16 cellular contexts compared by ENCODE assay signal in the genomic region with DNA sequence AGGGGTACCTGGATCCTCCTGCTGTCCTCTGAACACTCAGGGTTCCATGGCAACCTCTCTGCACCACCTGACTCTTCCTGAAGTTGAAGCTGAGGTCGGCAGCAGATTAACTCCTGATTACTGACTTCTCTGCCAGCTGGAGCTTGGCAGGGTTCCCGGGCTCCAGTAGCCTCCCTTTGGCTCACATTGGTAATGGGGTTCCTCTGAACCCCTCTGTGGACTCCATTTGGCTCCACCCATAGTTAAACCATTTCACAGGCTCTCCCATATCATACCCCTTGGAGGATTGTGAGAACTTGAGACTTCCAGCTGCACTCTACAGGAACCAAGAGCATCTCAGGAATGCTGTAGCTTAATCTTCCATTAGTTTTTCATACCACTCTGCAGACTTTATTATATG.
"Had no signal": no experiment of that assay in that cellular context is flagged by ENCODE, and none has a peak within 500 bp of the region (broad histone marks: within the 10 kb centered on the region; RNA-seq: fewer than 3 reads in every experiment).

No MANE protein-coding gene starts in this region.

- H3K27me3 ChIP-seq: brain microvascular endothelial cell, transverse colon, vagina had no signal

- ATAC-seq: activated CD8-positive, alpha-beta T cell treated with anti-CD3 and anti-CD28 coated beads, Interleukin-2, amount 10 ng/mL, durations not matched to agents 7 days and 5 days; right cardiac atrium; WTC11 had no signal

- H3K4me3 ChIP-seq: transverse colon, vagina had no signal

- H3K27ac ChIP-seq: brain microvascular endothelial cell, transverse colon, vagina had no signal

- DNase-seq: activated CD4-positive, alpha-beta T cell treated with anti-CD3 and anti-CD28 coated beads for 48 hours; activated CD8-positive, alpha-beta memory T cell treated with anti-CD3 and anti-CD28 coated beads, Interleukin-2, amount 50 U/mL, for 48 hours; activated CD8-positive, alpha-beta T cell treated with anti-CD3 and anti-CD28 coated beads, Interleukin-2, amount 10 ng/mL, durations not matched to agents 7 days and 5 days; activated gamma-delta T cell treated with Interleukin-2 at 50 U/mL for 16 hours; brain microvascular endothelial cell; effector CD8-positive, alpha-beta T cell; nephron progenitor cell; occipital lobe; small intestine; stimulated activated CD4-positive, alpha-beta T cell treated with anti-CD3 and anti-CD28 coated beads, Interleukin-4, amount 100 ng/mL, for 4 hours; stimulated activated CD8-positive, alpha-beta memory T cell treated with anti-CD3 and anti-CD28 coated beads, Interleukin-4, amount 100 ng/mL, for 48 hours; stimulated activated naive CD4-positive, alpha-beta T cell treated with Interleukin-2 at 50 U/mL for 16 hours; transverse colon had no signal

- H3K36me3 ChIP-seq: brain microvascular endothelial cell, transverse colon, vagina had no signal

- H3K9me3 ChIP-seq: transverse colon, vagina had no signal

- H3K4me1 ChIP-seq: transverse colon, vagina had no signal
